ENCODE assay signal across 29 cellular contexts in the genomic region with DNA sequence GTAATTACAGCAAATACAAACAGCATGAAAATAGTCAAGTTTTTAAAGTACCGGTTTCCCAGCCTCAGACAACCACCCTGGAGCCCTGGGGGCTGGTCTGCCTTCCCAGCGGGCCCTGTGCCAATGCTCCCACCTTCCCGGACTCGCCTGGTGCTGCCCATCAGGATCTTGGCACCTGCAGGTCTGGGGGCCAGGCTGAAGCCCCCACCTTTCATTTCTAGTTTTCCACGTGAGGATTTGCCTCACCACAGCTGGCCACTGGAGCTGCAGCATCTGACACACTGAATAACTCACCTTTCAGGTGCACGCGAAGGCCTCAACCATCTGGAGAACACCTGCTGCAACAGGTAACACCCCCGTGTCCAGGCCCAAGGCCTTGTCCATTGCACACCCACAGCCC.
"Had no signal": no experiment of that assay in that cellular context is flagged by ENCODE, and none has a peak within 500 bp of the region (broad histone marks: within the 10 kb centered on the region; RNA-seq: fewer than 3 reads in every experiment).

No MANE protein-coding gene starts in this region.

- ATAC-seq: activated CD4-positive, alpha-beta T cell treated with anti-CD3 and anti-CD28 coated beads for 36 hours; left cardiac atrium; left ventricle myocardium superior; mucosa of descending colon; natural killer cell treated with Interleukin-12 subunit alpha and Interleukin-12 subunit beta and Interleukin-15 and Interleukin-18, amount 100 ng/mL, for 72 hours; stimulated activated naive B cell treated with anti-CD40 and anti-IgM and Interleukin-4, amounts not matched to agents 10 μg/mL and 1 μg/mL and 100 μg/mL, for 72 hours had no signal

- H3K4me1 ChIP-seq: prostate gland, tibial artery had no signal

- H3K9me3 ChIP-seq: esophagus squamous epithelium, mucosa of descending colon, neutrophil, ovary, prostate gland, stomach, suprapubic skin, tibial artery had no signal

- H3K4me2 ChIP-seq: smooth muscle cell had no signal

- H3K27me3 ChIP-seq: neutrophil, ovary had no signal

- DNase-seq: activated CD4-positive, alpha-beta T cell treated with anti-CD3 and anti-CD28 coated beads for 36 hours; activated CD4-positive, alpha-beta T cell treated with anti-CD3 and anti-CD28 coated beads, Interleukin-2, amount 50 U/mL, for 48 hours; activated CD4-positive, CD25-positive, alpha-beta regulatory T cell; activated CD8-positive, alpha-beta memory T cell treated with anti-CD3 and anti-CD28 coated beads for 24 hours; activated gamma-delta T cell; activated naive CD4-positive, alpha-beta T cell treated with anti-CD3 and anti-CD28 coated beads, Interleukin-2, amount 50 U/mL, for 16 hours; amniotic stem cell; brain microvascular endothelial cell; caudate nucleus; dermis blood vessel endothelial cell; effector CD4-positive, alpha-beta T cell; esophagus squamous epithelium; foreskin melanocyte; left cardiac atrium; left ventricle myocardium superior; mucosa of descending colon; ovary; retina; stimulated activated CD4-positive, alpha-beta T cell treated with anti-CD3 and anti-CD28 coated beads, Interleukin-15, amount 100 ng/mL, for 24 hours; stimulated activated CD4-positive, alpha-beta T cell treated with anti-CD3 and anti-CD28 coated beads, Interleukin-2, amount 100 ng/mL, for 24 hours; stimulated activated naive B cell treated with anti-CD40 and anti-IgM and Interleukin-4, amounts not matched to agents 10 μg/mL and 1 μg/mL and 100 μg/mL, for 72 hours; stomach had no signal

- H3K27ac ChIP-seq: brain microvascular endothelial cell, epithelial cell of prostate, esophagus squamous epithelium, neutrophil, ovary, prostate gland, stomach, suprapubic skin, tibial artery had no signal

- H3K4me3 ChIP-seq: esophagus squamous epithelium, mucosa of descending colon, ovary, prostate gland, smooth muscle cell, stomach, suprapubic skin, tibial artery had no signal

- H3K36me3 ChIP-seq: brain microvascular endothelial cell, esophagus squamous epithelium, neutrophil, ovary, prostate gland, stomach, suprapubic skin, tibial artery had no signal
